9 cellular contexts compared by ENCODE assay signal in genomic region chr19:39199025-39199424, GRCh38. TPM values are rescaled to one million over a fixed set of nuclear protein-coding genes. Genes with fewer than 3 reads are reported as not detected.
A peak's percentile ranks its signal among the peaks of the same experiment; 100 is the strongest.
DNase-seq lines count a peak whose midpoint lies in the region; ATAC-seq lines count a peak whose summit lies in the region.
"Had no signal": no experiment of that assay in that cellular context is flagged by ENCODE, and none has a peak within 500 bp of the region (broad histone marks: within the 10 kb centered on the region; RNA-seq: fewer than 3 reads in every experiment).

No MANE protein-coding gene starts in this region.

- DNase-seq in 8988T (peak; percentile 58), M059J (ENCODE audit: low read depth) (peak; percentile 71), dedifferentiated amniotic fluid mesenchymal stem cell (ENCODE audit: extremely low spot score) (peak; percentile 49), left colon (no peak), NCI-H524 treated with DMSO at 0.1 percent for 48 hours (lab: John Stamatoyannopoulos, UW) (no peak), GDM1 (lab: John Stamatoyannopoulos, UW) (no peak)

- intact Hi-C loops in left colon (cut with DNase I, micrococcal nuclease): no loop called here

- ATAC-seq in left colon (peak; percentile 36), GM21619 (IDR thresholded peaks at IDR 0.05; ENCODE audit: unreplicated experiment) (no peak), HG03196 (IDR thresholded peaks at IDR 0.05; ENCODE audit: unreplicated experiment) (no peak)

RNA-seq across cellular contexts. Expression of gene NCCRP1, which starts 2.3 kb away (rescaled TPM):
- total RNA-seq in M059J (2014; rRNA removed; shearing (Covaris generic)): not detected in 2 replicates
- not detected for total RNA-seq in left colon
- total RNA-seq: mononuclear cell had no signal

RNA-seq across cellular contexts. Expression of gene SYCN, which starts 5.0 kb away (rescaled TPM):
- not detected in 2 replicates for total RNA-seq in M059J (2014; rRNA removed; shearing (Covaris generic))
- not detected for total RNA-seq in left colon
- total RNA-seq: mononuclear cell had no signal

RNA-seq across cellular contexts. Expression of gene IFNL3, which starts 45.8 kb away (rescaled TPM):
- total RNA-seq in M059J (2014; rRNA removed; shearing (Covaris generic)): not detected in 2 replicates
- total RNA-seq in left colon: not detected
- total RNA-seq: mononuclear cell had no signal

RNA-seq across cellular contexts. Expression of gene IFNL4, which starts 49.6 kb away (rescaled TPM):
- not detected in 2 replicates for total RNA-seq in M059J (2014; rRNA removed; shearing (Covaris generic))
- not detected for total RNA-seq in left colon

Comparison
In these comparisons a context has a peak if more than half of its experiments do, and no peak if none do; other contexts are left out.
1. DNase-seq: peak in 8988T (single experiment), M059J (single experiment) and dedifferentiated amniotic fluid mesenchymal stem cell (single experiment); none in left colon (0 of 2), NCI-H524 treated with DMSO at 0.1 percent for 48 hours (single experiment) and GDM1 (single experiment).